ENCODE assay signal across 1 cellular context in genomic region chr1:207856276-207857023, GRCh38.
TF ChIP-seq lines count a peak whose summit lies in the region.

No MANE protein-coding gene starts in this region.

TF ChIP-seq in K562, 482 proteins besides CTCF, POLR2A, EP300 and RAD21:
- no peak for TF ChIP-seq COPS2 (conservative IDR thresholded peaks at IDR 0.05)
- 0 out of 2 replicates have a peak, but pooled peaks have one; percentile 11 for TF ChIP-seq ZNF316 (IDR thresholded peaks at IDR 0.05)
- 0 out of 2 replicates have a peak, but pooled peaks have one; percentile 21 for TF ChIP-seq MAX (CRISPR knock-in tag; IDR thresholded peaks at IDR 0.05)
- TF ChIP-seq MBD2 (IDR thresholded peaks at IDR 0.05; ENCODE audit: borderline replicate concordance, low read depth), result no peak
- TF ChIP-seq ZNF780A (CRISPR knock-in tag; IDR thresholded peaks at IDR 0.05), result no peak
